8 cellular contexts compared by ENCODE assay signal in genomic region chr3:197656960-197657359, GRCh38.
A peak's percentile ranks its signal among the peaks of the same experiment; 100 is the strongest.
DNase-seq lines count a peak whose midpoint lies in the region; ATAC-seq and TF ChIP-seq lines count a peak whose summit lies in the region.
"Not testable (repeated sequence)": the region's sequence is repeated elsewhere in the genome, so short reads cannot be mapped to it uniquely, and the experiment has no call there.

No MANE protein-coding gene starts in this region.

- not testable (repeated sequence) for H3K27me3 Mint-ChIP-seq in activated CD4-positive, alpha-beta T cell treated with anti-CD3 and anti-CD28 coated beads for 36 hours; activated T-helper 2 cell treated with anti-CD3 and anti-CD28 coated beads, Interferon-gamma antibody, Interleukin-2, Interleukin-4, amounts not matched to agents 10 μg/mL and 5 μg/mL and 100 μg/mL, durations not matched to agents 14 hours and 24 hours and 36 hours (ENCODE audit: low read depth); activated naive CD8-positive, alpha-beta T cell treated with anti-CD3 and anti-CD28 coated beads, Interleukin-2, amount 50 U/mL, for 24 hours; nephron (ENCODE audit: low read depth); stimulated activated naive B cell treated with anti-CD40 and anti-IgM and Interleukin-4, amounts not matched to agents 10 μg/mL and 1 μg/mL and 100 μg/mL, for 72 hours

- peak overlapping the region; percentile 76 for H3K9ac ChIP-seq in BLaER1
- H3K9ac ChIP-seq in OCI-LY1 (ENCODE audit: low read length): peak overlapping the region; percentile 56; the same call in 1 of the 2 replicates

- H4K20me1 ChIP-seq in BLaER1; OCI-LY1 (ENCODE audit: insufficient read depth, low read length): not testable (repeated sequence)

- H3K4me3 ChIP-seq in BLaER1: peak overlapping the region; percentile 54
- peak overlapping the region; percentile 41 for H3K4me3 ChIP-seq in OCI-LY1 (ENCODE audit: low read depth, low read length, poor library complexity, severe bottlenecking)

- H3K4me2 ChIP-seq in BLaER1: peak overlapping the region; percentile 85
- H3K4me2 ChIP-seq in OCI-LY1 (ENCODE audit: low read length): peak overlapping the region; percentile 49

- H3K36me3 Mint-ChIP-seq in activated CD4-positive, alpha-beta T cell treated with anti-CD3 and anti-CD28 coated beads for 36 hours (ENCODE audit: low read depth); activated T-helper 2 cell treated with anti-CD3 and anti-CD28 coated beads, Interferon-gamma antibody, Interleukin-2, Interleukin-4, amounts not matched to agents 10 μg/mL and 5 μg/mL and 100 μg/mL, durations not matched to agents 14 hours and 24 hours and 36 hours (ENCODE audit: low read depth); activated naive CD8-positive, alpha-beta T cell treated with anti-CD3 and anti-CD28 coated beads, Interleukin-2, amount 50 U/mL, for 24 hours (ENCODE audit: low read depth); nephron (ENCODE audit: low read depth); stimulated activated naive B cell treated with anti-CD40 and anti-IgM and Interleukin-4, amounts not matched to agents 10 μg/mL and 1 μg/mL and 100 μg/mL, for 72 hours: not testable (repeated sequence)

- H3K9me2 ChIP-seq in OCI-LY1 (ENCODE audit: low read depth, low read length): not testable (repeated sequence)

- H3K9me3 Mint-ChIP-seq in activated CD4-positive, alpha-beta T cell treated with anti-CD3 and anti-CD28 coated beads for 36 hours (ENCODE audit: low read depth); activated T-helper 2 cell treated with anti-CD3 and anti-CD28 coated beads, Interferon-gamma antibody, Interleukin-2, Interleukin-4, amounts not matched to agents 10 μg/mL and 5 μg/mL and 100 μg/mL, durations not matched to agents 14 hours and 24 hours and 36 hours; activated naive CD8-positive, alpha-beta T cell treated with anti-CD3 and anti-CD28 coated beads, Interleukin-2, amount 50 U/mL, for 24 hours; nephron; stimulated activated naive B cell treated with anti-CD40 and anti-IgM and Interleukin-4, amounts not matched to agents 10 μg/mL and 1 μg/mL and 100 μg/mL, for 72 hours: not testable (repeated sequence)

- not testable (repeated sequence) for TF ChIP-seq CTCF in OCI-LY1 (IDR thresholded peaks at IDR 0.05; ENCODE audit: low read length); nephron (IDR thresholded peaks at IDR 0.05; ENCODE audit: unreplicated experiment in 3 of 3)

- not testable (repeated sequence) for H3K36me3 ChIP-seq in BLaER1; OCI-LY1 (ENCODE audit: insufficient read depth, low read length)

- not testable (repeated sequence) for H3K27me3 ChIP-seq in BLaER1; OCI-LY1 (ENCODE audit: insufficient read depth, low read length)

- H3K4me1 ChIP-seq in BLaER1: peaks cover 48% of the 10 kb centered on the region
- H3K4me1 ChIP-seq in OCI-LY1 (ENCODE audit: insufficient read depth, low read length, severe bottlenecking): peaks cover 65% of the 10 kb centered on the region

- not testable (repeated sequence) for DNase-seq in activated CD4-positive, alpha-beta T cell treated with anti-CD3 and anti-CD28 coated beads for 36 hours; activated T-helper 2 cell treated with anti-CD3 and anti-CD28 coated beads, Interferon-gamma antibody, Interleukin-2, Interleukin-4, amounts not matched to agents 10 μg/mL and 5 μg/mL and 100 μg/mL, durations not matched to agents 14 hours and 24 hours and 36 hours (ENCODE audit: low spot score); activated naive CD8-positive, alpha-beta T cell treated with anti-CD3 and anti-CD28 coated beads, Interleukin-2, amount 50 U/mL, for 24 hours; stimulated activated naive B cell treated with anti-CD40 and anti-IgM and Interleukin-4, amounts not matched to agents 10 μg/mL and 1 μg/mL and 100 μg/mL, for 72 hours
- DNase-seq in activated CD8-positive, alpha-beta memory T cell treated with anti-CD3 and anti-CD28 coated beads for 24 hours: peak; percentile 58

- CTCF ChIA-PET in activated CD4-positive, alpha-beta T cell treated with anti-CD3 and anti-CD28 coated beads for 36 hours (lab: Charles Lee): not testable (repeated sequence)

- ATAC-seq in activated CD4-positive, alpha-beta T cell treated with anti-CD3 and anti-CD28 coated beads for 36 hours; activated naive CD8-positive, alpha-beta T cell treated with anti-CD3 and anti-CD28 coated beads, Interleukin-2, amount 50 U/mL, for 24 hours; stimulated activated naive B cell treated with anti-CD40 and anti-IgM and Interleukin-4, amounts not matched to agents 10 μg/mL and 1 μg/mL and 100 μg/mL, for 72 hours (replicated peaks): not testable (repeated sequence)

- not testable (repeated sequence) for H3F3A ChIP-seq in OCI-LY1 (ENCODE audit: insufficient read depth, low read length)

- POLR2A ChIA-PET in activated CD4-positive, alpha-beta T cell treated with anti-CD3 and anti-CD28 coated beads for 36 hours (lab: Charles Lee): not testable (repeated sequence)

- not testable (repeated sequence) for H3K79me2 ChIP-seq in OCI-LY1 (ENCODE audit: insufficient read depth, low read length)

- H2AFZ ChIP-seq in OCI-LY1 (ENCODE audit: low read length): not testable (repeated sequence)

- H3K4me3 Mint-ChIP-seq in activated CD4-positive, alpha-beta T cell treated with anti-CD3 and anti-CD28 coated beads for 36 hours; activated naive CD8-positive, alpha-beta T cell treated with anti-CD3 and anti-CD28 coated beads, Interleukin-2, amount 50 U/mL, for 24 hours: not testable (repeated sequence)
- peak overlapping the region; percentile 8 for H3K4me3 Mint-ChIP-seq in activated T-helper 2 cell treated with anti-CD3 and anti-CD28 coated beads, Interferon-gamma antibody, Interleukin-2, Interleukin-4, amounts not matched to agents 10 μg/mL and 5 μg/mL and 100 μg/mL, durations not matched to agents 14 hours and 24 hours and 36 hours (ENCODE audit: low read depth)
- H3K4me3 Mint-ChIP-seq in nephron: peak overlapping the region; percentile 35 to 63 (median 60)
- peak overlapping the region; percentile 39 to 41 for H3K4me3 Mint-ChIP-seq in stimulated activated naive B cell treated with anti-CD40 and anti-IgM and Interleukin-4, amounts not matched to agents 10 μg/mL and 1 μg/mL and 100 μg/mL, for 72 hours

- peaks cover 12% of the 10 kb centered on the region for H3K4me1 Mint-ChIP-seq in activated CD4-positive, alpha-beta T cell treated with anti-CD3 and anti-CD28 coated beads for 36 hours
- H3K4me1 Mint-ChIP-seq in activated T-helper 2 cell treated with anti-CD3 and anti-CD28 coated beads, Interferon-gamma antibody, Interleukin-2, Interleukin-4, amounts not matched to agents 10 μg/mL and 5 μg/mL and 100 μg/mL, durations not matched to agents 14 hours and 24 hours and 36 hours (ENCODE audit: low read depth): peaks cover 15% of the 10 kb centered on the region
- H3K4me1 Mint-ChIP-seq in activated naive CD8-positive, alpha-beta T cell treated with anti-CD3 and anti-CD28 coated beads, Interleukin-2, amount 50 U/mL, for 24 hours: peaks cover 19% of the 10 kb centered on the region
- not testable (repeated sequence) for H3K4me1 Mint-ChIP-seq in nephron
- peaks cover 12 to 29% of the 10 kb centered on the region in 2 donors for H3K4me1 Mint-ChIP-seq in stimulated activated naive B cell treated with anti-CD40 and anti-IgM and Interleukin-4, amounts not matched to agents 10 μg/mL and 1 μg/mL and 100 μg/mL, for 72 hours

- H3K27ac ChIP-seq in BLaER1: peak overlapping the region; percentile 92
- H3K27ac ChIP-seq in OCI-LY1 (ENCODE audit: low read depth, low read length, poor library complexity, severe bottlenecking): peak overlapping the region; percentile 95

- peak overlapping the region; percentile 47 for H3K27ac Mint-ChIP-seq in activated CD4-positive, alpha-beta T cell treated with anti-CD3 and anti-CD28 coated beads for 36 hours
- H3K27ac Mint-ChIP-seq in activated T-helper 2 cell treated with anti-CD3 and anti-CD28 coated beads, Interferon-gamma antibody, Interleukin-2, Interleukin-4, amounts not matched to agents 10 μg/mL and 5 μg/mL and 100 μg/mL, durations not matched to agents 14 hours and 24 hours and 36 hours: peak overlapping the region; percentile 93
- peak overlapping the region; percentile 69 for H3K27ac Mint-ChIP-seq in activated naive CD8-positive, alpha-beta T cell treated with anti-CD3 and anti-CD28 coated beads, Interleukin-2, amount 50 U/mL, for 24 hours
- not testable (repeated sequence) for H3K27ac Mint-ChIP-seq in nephron
- peak overlapping the region; percentile 97 for H3K27ac Mint-ChIP-seq in stimulated activated naive B cell treated with anti-CD40 and anti-IgM and Interleukin-4, amounts not matched to agents 10 μg/mL and 1 μg/mL and 100 μg/mL, for 72 hours

- not testable (repeated sequence) for H3K9me3 ChIP-seq in BLaER1; OCI-LY1 (ENCODE audit: low read length)

- intact Hi-C loops in activated CD4-positive, alpha-beta T cell treated with anti-CD3 and anti-CD28 coated beads for 36 hours (cut with DNase I, micrococcal nuclease); activated T-helper 2 cell treated with anti-CD3 and anti-CD28 coated beads, Interferon-gamma antibody, Interleukin-2, Interleukin-4, amounts not matched to agents 10 μg/mL and 5 μg/mL and 100 μg/mL, durations not matched to agents 14 hours and 24 hours and 36 hours (cut with micrococcal nuclease): not testable (repeated sequence)
